Comparison of ENCODE assay signal across 2 cellular contexts in the genomic region with DNA sequence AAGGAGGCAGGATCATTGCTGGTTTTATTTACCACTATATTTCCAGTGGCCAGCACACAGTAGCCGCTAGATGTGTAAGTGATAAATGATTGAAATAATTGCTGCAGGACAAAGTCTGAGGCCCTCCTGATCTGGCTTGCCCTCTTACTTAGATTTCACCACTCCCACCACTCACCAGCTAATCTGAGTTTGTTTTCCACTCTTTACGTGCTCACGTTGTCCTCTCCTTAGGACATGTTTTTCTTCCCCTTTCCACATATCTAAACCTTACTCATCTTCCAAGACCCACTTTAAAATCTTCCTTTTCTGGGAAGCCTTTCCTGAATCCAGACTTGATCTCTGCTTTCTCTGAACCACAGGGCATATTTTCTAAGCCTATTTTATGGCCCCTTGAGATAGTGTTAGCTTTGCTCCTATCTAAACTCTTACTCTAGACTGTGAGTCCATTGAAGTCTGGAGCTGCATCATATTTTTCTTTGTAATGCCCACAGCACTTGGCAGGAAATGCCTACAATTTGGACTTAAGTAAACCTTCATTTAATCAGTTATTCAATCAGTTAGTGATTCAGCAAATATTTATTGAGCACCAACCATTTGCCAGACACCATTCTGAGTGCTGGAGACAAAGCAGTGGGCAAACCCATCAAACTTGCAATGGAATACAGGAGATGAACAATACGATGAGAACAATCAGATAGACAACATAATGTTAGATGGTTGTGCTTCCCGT.
TF ChIP-seq lines count a peak whose summit lies in the region.

No MANE protein-coding gene starts in this region.

TF ChIP-seq in SK-N-SH, 30 proteins besides CTCF, POLR2A, EP300 and RAD21:
- TF ChIP-seq, protein P1, sequence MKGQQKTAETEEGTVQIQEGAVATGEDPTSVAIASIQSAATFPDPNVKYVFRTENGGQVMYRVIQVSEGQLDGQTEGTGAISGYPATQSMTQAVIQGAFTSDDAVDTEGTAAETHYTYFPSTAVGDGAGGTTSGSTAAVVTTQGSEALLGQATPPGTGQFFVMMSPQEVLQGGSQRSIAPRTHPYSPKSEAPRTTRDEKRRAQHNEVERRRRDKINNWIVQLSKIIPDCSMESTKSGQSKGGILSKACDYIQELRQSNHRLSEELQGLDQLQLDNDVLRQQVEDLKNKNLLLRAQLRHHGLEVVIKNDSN (IDR thresholded peaks at IDR 0.05; ENCODE audit: borderline replicate concordance, low read depth), result no peak
- TF ChIP-seq, protein P2, sequence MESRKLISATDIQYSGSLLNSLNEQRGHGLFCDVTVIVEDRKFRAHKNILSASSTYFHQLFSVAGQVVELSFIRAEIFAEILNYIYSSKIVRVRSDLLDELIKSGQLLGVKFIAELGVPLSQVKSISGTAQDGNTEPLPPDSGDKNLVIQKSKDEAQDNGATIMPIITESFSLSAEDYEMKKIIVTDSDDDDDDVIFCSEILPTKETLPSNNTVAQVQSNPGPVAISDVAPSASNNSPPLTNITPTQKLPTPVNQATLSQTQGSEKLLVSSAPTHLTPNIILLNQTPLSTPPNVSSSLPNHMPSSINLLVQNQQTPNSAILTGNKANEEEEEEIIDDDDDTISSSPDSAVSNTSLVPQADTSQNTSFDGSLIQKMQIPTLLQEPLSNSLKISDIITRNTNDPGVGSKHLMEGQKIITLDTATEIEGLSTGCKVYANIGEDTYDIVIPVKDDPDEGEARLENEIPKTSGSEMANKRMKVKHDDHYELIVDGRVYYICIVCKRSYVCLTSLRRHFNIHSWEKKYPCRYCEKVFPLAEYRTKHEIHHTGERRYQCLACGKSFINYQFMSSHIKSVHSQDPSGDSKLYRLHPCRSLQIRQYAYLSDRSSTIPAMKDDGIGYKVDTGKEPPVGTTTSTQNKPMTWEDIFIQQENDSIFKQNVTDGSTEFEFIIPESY (IDR thresholded peaks at IDR 0.05; ENCODE audit: borderline replicate concordance, low read depth), result no peak
- TF ChIP-seq, protein P3, sequence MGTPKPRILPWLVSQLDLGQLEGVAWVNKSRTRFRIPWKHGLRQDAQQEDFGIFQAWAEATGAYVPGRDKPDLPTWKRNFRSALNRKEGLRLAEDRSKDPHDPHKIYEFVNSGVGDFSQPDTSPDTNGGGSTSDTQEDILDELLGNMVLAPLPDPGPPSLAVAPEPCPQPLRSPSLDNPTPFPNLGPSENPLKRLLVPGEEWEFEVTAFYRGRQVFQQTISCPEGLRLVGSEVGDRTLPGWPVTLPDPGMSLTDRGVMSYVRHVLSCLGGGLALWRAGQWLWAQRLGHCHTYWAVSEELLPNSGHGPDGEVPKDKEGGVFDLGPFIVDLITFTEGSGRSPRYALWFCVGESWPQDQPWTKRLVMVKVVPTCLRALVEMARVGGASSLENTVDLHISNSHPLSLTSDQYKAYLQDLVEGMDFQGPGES (IDR thresholded peaks at IDR 0.05; ENCODE audit: low read depth, low read length), result no peak
- TF ChIP-seq FOXM1 (IDR thresholded peaks at IDR 0.05; ENCODE audit: low read depth) (no peak), GABPA (IDR thresholded peaks at IDR 0.05; ENCODE audit: low read depth) (no peak), FOSL2 (IDR thresholded peaks at IDR 0.05; ENCODE audit: borderline replicate concordance, low read depth) (no peak)

TF ChIP-seq in SK-N-SH treated with all-trans-retinoic acid at 6 μM for 48 hours, 23 proteins besides CTCF, POLR2A, EP300 and RAD21 (continued from another document):
- TF ChIP-seq, protein P4, sequence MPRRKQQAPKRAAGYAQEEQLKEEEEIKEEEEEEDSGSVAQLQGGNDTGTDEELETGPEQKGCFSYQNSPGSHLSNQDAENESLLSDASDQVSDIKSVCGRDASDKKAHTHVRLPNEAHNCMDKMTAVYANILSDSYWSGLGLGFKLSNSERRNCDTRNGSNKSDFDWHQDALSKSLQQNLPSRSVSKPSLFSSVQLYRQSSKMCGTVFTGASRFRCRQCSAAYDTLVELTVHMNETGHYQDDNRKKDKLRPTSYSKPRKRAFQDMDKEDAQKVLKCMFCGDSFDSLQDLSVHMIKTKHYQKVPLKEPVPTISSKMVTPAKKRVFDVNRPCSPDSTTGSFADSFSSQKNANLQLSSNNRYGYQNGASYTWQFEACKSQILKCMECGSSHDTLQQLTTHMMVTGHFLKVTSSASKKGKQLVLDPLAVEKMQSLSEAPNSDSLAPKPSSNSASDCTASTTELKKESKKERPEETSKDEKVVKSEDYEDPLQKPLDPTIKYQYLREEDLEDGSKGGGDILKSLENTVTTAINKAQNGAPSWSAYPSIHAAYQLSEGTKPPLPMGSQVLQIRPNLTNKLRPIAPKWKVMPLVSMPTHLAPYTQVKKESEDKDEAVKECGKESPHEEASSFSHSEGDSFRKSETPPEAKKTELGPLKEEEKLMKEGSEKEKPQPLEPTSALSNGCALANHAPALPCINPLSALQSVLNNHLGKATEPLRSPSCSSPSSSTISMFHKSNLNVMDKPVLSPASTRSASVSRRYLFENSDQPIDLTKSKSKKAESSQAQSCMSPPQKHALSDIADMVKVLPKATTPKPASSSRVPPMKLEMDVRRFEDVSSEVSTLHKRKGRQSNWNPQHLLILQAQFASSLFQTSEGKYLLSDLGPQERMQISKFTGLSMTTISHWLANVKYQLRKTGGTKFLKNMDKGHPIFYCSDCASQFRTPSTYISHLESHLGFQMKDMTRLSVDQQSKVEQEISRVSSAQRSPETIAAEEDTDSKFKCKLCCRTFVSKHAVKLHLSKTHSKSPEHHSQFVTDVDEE (CRISPR knock-in tag; IDR thresholded peaks at IDR 0.05), result no peak
- no peak for TF ChIP-seq ARNTL (CRISPR knock-in tag; IDR thresholded peaks at IDR 0.05; ENCODE audit: borderline replicate concordance, low read depth)
- TF ChIP-seq RARB (CRISPR knock-in tag; IDR thresholded peaks at IDR 0.05), result no peak
- TF ChIP-seq, protein P5, sequence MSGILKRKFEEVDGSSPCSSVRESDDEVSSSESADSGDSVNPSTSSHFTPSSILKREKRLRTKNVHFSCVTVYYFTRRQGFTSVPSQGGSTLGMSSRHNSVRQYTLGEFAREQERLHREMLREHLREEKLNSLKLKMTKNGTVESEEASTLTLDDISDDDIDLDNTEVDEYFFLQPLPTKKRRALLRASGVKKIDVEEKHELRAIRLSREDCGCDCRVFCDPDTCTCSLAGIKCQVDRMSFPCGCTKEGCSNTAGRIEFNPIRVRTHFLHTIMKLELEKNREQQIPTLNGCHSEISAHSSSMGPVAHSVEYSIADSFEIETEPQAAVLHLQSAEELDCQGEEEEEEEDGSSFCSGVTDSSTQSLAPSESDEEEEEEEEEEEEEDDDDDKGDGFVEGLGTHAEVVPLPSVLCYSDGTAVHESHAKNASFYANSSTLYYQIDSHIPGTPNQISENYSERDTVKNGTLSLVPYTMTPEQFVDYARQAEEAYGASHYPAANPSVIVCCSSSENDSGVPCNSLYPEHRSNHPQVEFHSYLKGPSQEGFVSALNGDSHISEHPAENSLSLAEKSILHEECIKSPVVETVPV (CRISPR knock-in tag; IDR thresholded peaks at IDR 0.05), result no peak
- TF ChIP-seq ESRRG (CRISPR knock-in tag; IDR thresholded peaks at IDR 0.05), result no peak
- TF ChIP-seq ZFP30 (CRISPR knock-in tag; IDR thresholded peaks at IDR 0.05), result no peak
